Comparison of ENCODE assay signal across 8 cellular contexts in genomic region chr15:74783072-74783807, GRCh38. TPM values are rescaled to one million over a fixed set of nuclear protein-coding genes. Genes with fewer than 3 reads are reported as not detected.
DNase-seq lines count a peak whose midpoint lies in the region; ATAC-seq, FAIRE-seq and TF ChIP-seq lines count a peak whose summit lies in the region.

No MANE protein-coding gene starts in this region.

- H3K36me3 Mint-ChIP-seq in immature natural killer cell, result peaks cover 0 to 7% (median 0%) of the 10 kb centered on the region in 3 donors

- peak overlapping the region; percentile 88 to 99 (median 97) for H3K4me3 Mint-ChIP-seq in immature natural killer cell
- H3K4me3 Mint-ChIP-seq in stimulated activated naive CD8-positive, alpha-beta T cell treated with anti-CD3 and anti-CD28 coated beads, Interleukin-15, amount 100 ng/mL, for 72 hours, result peak overlapping the region; percentile 82 to 98

- no peak for ATAC-seq in stimulated activated naive CD8-positive, alpha-beta T cell treated with anti-CD3 and anti-CD28 coated beads, Interleukin-15, amount 100 ng/mL, for 72 hours
- no peak for ATAC-seq in HG02973 (IDR thresholded peaks at IDR 0.05; ENCODE audit: unreplicated experiment)
- ATAC-seq in GM19395 (IDR thresholded peaks at IDR 0.05; ENCODE audit: unreplicated experiment), result no peak
- no peak for ATAC-seq in GM19452 (IDR thresholded peaks at IDR 0.05; ENCODE audit: unreplicated experiment)

- peaks cover 84 to 87% of the 10 kb centered on the region in 2 donors for H3K4me1 Mint-ChIP-seq in immature natural killer cell
- H3K4me1 Mint-ChIP-seq in stimulated activated naive CD8-positive, alpha-beta T cell treated with anti-CD3 and anti-CD28 coated beads, Interleukin-15, amount 100 ng/mL, for 72 hours, result peaks cover 80% of the 10 kb centered on the region

- H3K27ac Mint-ChIP-seq in immature natural killer cell, result peak overlapping the region; percentile 88 to 100 (median 91)
- peak overlapping the region; percentile 93 to 95 for H3K27ac Mint-ChIP-seq in stimulated activated naive CD8-positive, alpha-beta T cell treated with anti-CD3 and anti-CD28 coated beads, Interleukin-15, amount 100 ng/mL, for 72 hours

- no peaks in the 10 kb centered on the region for H3K9me3 Mint-ChIP-seq in immature natural killer cell
- no peaks in the 10 kb centered on the region for H3K9me3 Mint-ChIP-seq in stimulated activated naive CD8-positive, alpha-beta T cell treated with anti-CD3 and anti-CD28 coated beads, Interleukin-15, amount 100 ng/mL, for 72 hours

- TF ChIP-seq POLR2A in GM12892 (IDR thresholded peaks at IDR 0.05; ENCODE audit: low read depth, low read length), result peak; percentile 39; the same call in 1 of the 2 replicates

- peaks cover 20 to 56% (median 40%) of the 10 kb centered on the region in 3 donors for H3K27me3 Mint-ChIP-seq in immature natural killer cell (ENCODE audit: low read depth in 3 of 3)
- H3K27me3 Mint-ChIP-seq in stimulated activated naive CD8-positive, alpha-beta T cell treated with anti-CD3 and anti-CD28 coated beads, Interleukin-15, amount 100 ng/mL, for 72 hours, result no peaks in the 10 kb centered on the region

- peak; percentile 5 for FAIRE-seq in GM12892 (lab: Jason Lieb, UNC)

- DNase-seq in GM12892 (ENCODE audit: insufficient read length) (no peak), MV-4-11 (lab: John Stamatoyannopoulos, UW) (peak; percentile 71), amniotic epithelial cell (ENCODE audit: low read depth) (peak; percentile 18), immature natural killer cell (no peak)
- peak in 1 of 2 donors; percentile 53 for DNase-seq in stimulated activated naive CD8-positive, alpha-beta T cell treated with anti-CD3 and anti-CD28 coated beads, Interleukin-15, amount 100 ng/mL, for 72 hours

RNA-seq across cellular contexts. Expression of gene CSK, which starts 1.4 kb away (rescaled TPM):
- polyA plus RNA-seq in GM12892 (2012; ENCODE audit: missing spikeins), result 114 TPM
- 100 to 1,000 TPM in 1 of 3 donors, 10 to 100 TPM in 2; 94.0 to 180 (median 95.9) TPM for polyA plus RNA-seq in immature natural killer cell

RNA-seq across cellular contexts. Expression of gene LMAN1L, which starts 29.4 kb away (rescaled TPM):
- 0.45 TPM for polyA plus RNA-seq in GM12892 (2012; ENCODE audit: missing spikeins)
- polyA plus RNA-seq in immature natural killer cell, result not detected

RNA-seq across cellular contexts. Expression of gene CYP1A2, which starts 34.6 kb away (rescaled TPM):
- 0.15 TPM for polyA plus RNA-seq in GM12892 (2012; ENCODE audit: missing spikeins)
- polyA plus RNA-seq in immature natural killer cell, result not detected

RNA-seq across cellular contexts. Expression of gene CPLX3, which starts 43.2 kb away (rescaled TPM):
- polyA plus RNA-seq in GM12892 (2012; ENCODE audit: missing spikeins), result not detected
- not detected for polyA plus RNA-seq in immature natural killer cell

RNA-seq across cellular contexts. Expression of gene CYP1A1, which starts 57.9 kb away (rescaled TPM):
- 1.6 TPM for polyA plus RNA-seq in GM12892 (2012; ENCODE audit: missing spikeins)
- polyA plus RNA-seq in immature natural killer cell, result not detected

Comparison
In these comparisons a context has a peak if more than half of its experiments do, and no peak if none do; other contexts are left out.
1. DNase-seq: peak in MV-4-11 (single experiment) and amniotic epithelial cell (single experiment); none in GM12892 (single experiment) and immature natural killer cell (0 of 3).